Comparison of ENCODE assay signal across 1 cellular context in the genomic region with DNA sequence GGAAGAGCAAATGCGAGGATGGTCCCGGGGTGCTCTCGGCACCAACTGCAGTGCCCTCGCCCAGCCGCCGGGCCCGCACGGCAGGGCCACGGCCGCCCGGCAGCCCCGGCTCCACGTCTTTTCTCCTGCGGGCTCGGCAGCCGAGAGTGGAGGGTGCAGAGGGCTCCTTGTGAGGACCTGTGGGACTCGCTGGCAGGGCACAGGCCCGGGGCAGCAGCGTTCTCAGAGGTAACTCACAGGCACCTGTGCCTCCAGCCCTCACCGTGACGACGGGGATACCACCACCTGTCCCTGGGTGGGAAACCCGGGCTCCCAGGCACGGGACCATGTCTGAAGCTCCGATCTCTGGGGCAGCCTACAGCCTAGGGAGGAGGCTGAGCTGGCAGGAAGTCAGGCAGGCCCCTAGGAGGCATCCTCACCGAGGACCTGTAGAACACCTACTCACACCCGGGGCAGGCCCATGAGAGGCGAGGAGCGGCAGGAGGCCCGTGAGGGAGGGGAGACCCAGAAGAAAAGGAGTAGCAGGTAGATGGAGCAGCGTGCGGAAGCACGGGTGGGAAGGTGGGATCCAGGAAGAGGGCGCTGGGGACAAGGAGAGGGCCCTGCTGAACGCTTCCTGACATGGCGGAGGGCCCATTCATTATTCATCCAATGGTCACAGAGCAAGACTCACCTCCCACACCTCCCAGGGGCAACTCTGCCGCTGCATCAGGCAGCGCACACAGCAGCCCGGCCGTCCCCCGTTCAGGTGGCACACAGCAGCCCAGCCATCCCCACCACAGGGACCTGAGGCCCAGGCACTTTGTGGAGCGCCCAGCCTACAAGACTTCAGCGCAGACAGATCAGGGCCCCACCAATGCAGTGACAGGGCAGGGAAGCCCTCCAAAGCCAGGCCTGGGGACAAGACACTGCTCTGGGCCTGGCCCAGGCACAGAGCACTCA.
TF ChIP-seq lines count a peak whose summit lies in the region.

No MANE protein-coding gene starts in this region.

TF ChIP-seq in GM23338, 12 proteins besides CTCF, POLR2A, EP300 and RAD21 (continued from another document):
- no peak for TF ChIP-seq ETS1 (IDR thresholded peaks at IDR 0.05)
TF ChIP-seq in GM23338: peak in this region for 0.
